Comparison of ENCODE assay signal across 22 cellular contexts in genomic region chr3:149593416-149594160, GRCh38.
A peak's percentile ranks its signal among the peaks of the same experiment; 100 is the strongest.
DNase-seq lines count a peak whose midpoint lies in the region; ATAC-seq and TF ChIP-seq lines count a peak whose summit lies in the region.
"Had no signal": no experiment of that assay in that cellular context is flagged by ENCODE, and none has a peak within 500 bp of the region (broad histone marks: within the 10 kb centered on the region; RNA-seq: fewer than 3 reads in every experiment).

No MANE protein-coding gene starts in this region.

- H3K36me3 ChIP-seq in SJCRH30 (no peaks in the 10 kb centered on the region), mesodermal cell (ENCODE audit: control insufficient read depth, insufficient read depth, low read length) (peaks cover 9% of the 10 kb centered on the region), skeletal muscle tissue (ENCODE audit: control insufficient read depth in 3 of 3, insufficient read depth in 3 of 3, low read length in 3 of 3) (no peaks in the 10 kb centered on the region), mesendoderm (ENCODE audit: control insufficient read depth, insufficient read depth, low read length) (no peaks in the 10 kb centered on the region), vagina (no peaks in the 10 kb centered on the region)

- 83% methylated on average over 1 of the region's 8 CpGs; no CpG with 5 or more reads in 1 of the 2 experiments for WGBS in mesodermal cell (ENCODE audit: insufficient coverage in 2 of 2), 2 experiments
- WGBS in mesendoderm (ENCODE audit: extremely low coverage, insufficient coverage, low lambda C conversion rate) = no CpG with 5 or more reads among the region's 8 CpGs

- intact Hi-C loops in vagina (cut with DNase I) = no loop called here

- DNase-seq in NCI-H1436 (lab: John Stamatoyannopoulos, UW) (peak; percentile 42), NCI-H1436 treated with DMSO at 0.1 percent for 48 hours (lab: John Stamatoyannopoulos, UW) (no peak), SJCRH30 (peak in 1 of 2 experiments; percentile 40), mesendoderm (no peak), vagina (ENCODE audit: extremely low spot score in 2 of 2) (no peak)
- DNase-seq: activated CD4-positive, alpha-beta T cell treated with anti-CD3 and anti-CD28 coated beads for 4 hours; activated naive CD4-positive, alpha-beta T cell treated with anti-CD3 and anti-CD28 coated beads, Interleukin-2, amount 50 U/mL, for 16 hours; activated T-cell treated with anti-CD3 and anti-CD28 coated beads, Interleukin-2, amount 50 U/mL, for 72 hours; effector memory CD8-positive, alpha-beta T cell; GF-D8; naive thymus-derived CD8-positive, alpha-beta T cell; NCI-H2029 treated with DMSO at 0.1 percent for 48 hours; small intestine; stimulated activated CD4-positive, alpha-beta T cell treated with anti-CD3 and anti-CD28 coated beads, Interleukin-2, amount 100 ng/mL, for 24 hours; T-helper 17 cell had no signal

- H3K9ac ChIP-seq in skeletal muscle tissue (ENCODE audit: low read depth in 1 of 3, low read length in 3 of 3) = peak overlapping the region in 2 of 3 donors; percentile 17 to 35
- H3K9ac ChIP-seq in mesendoderm (ENCODE audit: low read length) = no peak overlapping the region

- peaks cover 7% of the 10 kb centered on the region for H3K79me1 ChIP-seq in mesendoderm (ENCODE audit: low read length)

- no peak for TF ChIP-seq POLR2A in vagina (IDR thresholded peaks at IDR 0.05)

- H3K4me1 ChIP-seq in SJCRH30 = peaks cover 51% of the 10 kb centered on the region
- peaks cover 17% of the 10 kb centered on the region for H3K4me1 ChIP-seq in mesodermal cell (ENCODE audit: control insufficient read depth, insufficient read depth, low read length, poor library complexity, severe bottlenecking)
- peaks cover 26 to 41% (median 39%) of the 10 kb centered on the region in 3 donors for H3K4me1 ChIP-seq in skeletal muscle tissue (ENCODE audit: control insufficient read depth in 3 of 3, insufficient read depth in 3 of 3, low read length in 3 of 3)
- H3K4me1 ChIP-seq in mesendoderm (ENCODE audit: control insufficient read depth, low read depth, low read length) = peaks cover 5% of the 10 kb centered on the region
- peaks cover 29% of the 10 kb centered on the region for H3K4me1 ChIP-seq in vagina

- H3K4me3 ChIP-seq in SJCRH30 (peak overlapping the region; percentile 36), mesodermal cell (ENCODE audit: extremely low read depth, insufficient read depth, low read length, poor library complexity, severe bottlenecking) (no peak overlapping the region), skeletal muscle tissue (ENCODE audit: low read length in 3 of 3) (peak overlapping the region in 2 of 3 donors; percentile 47 to 48), mesendoderm (ENCODE audit: low read length) (no peak overlapping the region), vagina (no peak overlapping the region)
- H3K4me3 ChIP-seq: SK-N-MC had no signal

- no peak overlapping the region for H2AK5ac ChIP-seq in mesendoderm (ENCODE audit: low read length)

- H2BK120ac ChIP-seq in mesendoderm (ENCODE audit: low read depth, low read length) = no peak overlapping the region

- H4K8ac ChIP-seq in mesendoderm (ENCODE audit: low read depth, low read length) = no peak overlapping the region

- no peak overlapping the region for H4K5ac ChIP-seq in mesendoderm (ENCODE audit: low read length)

- no peaks in the 10 kb centered on the region for H3K9me3 ChIP-seq in SJCRH30 (replicated peaks)
- no peaks in the 10 kb centered on the region for H3K9me3 ChIP-seq in mesodermal cell (ENCODE audit: control insufficient read depth, low read length)
- H3K9me3 ChIP-seq in skeletal muscle tissue (ENCODE audit: control insufficient read depth in 3 of 3, low read length in 3 of 3) = no peaks in the 10 kb centered on the region
- no peaks in the 10 kb centered on the region for H3K9me3 ChIP-seq in vagina

- no peak overlapping the region for H3K23ac ChIP-seq in mesendoderm (ENCODE audit: low read length)

- no peak overlapping the region for H2BK15ac ChIP-seq in mesendoderm (replicated peaks; ENCODE audit: low read depth)

- H2BK5ac ChIP-seq in mesendoderm (ENCODE audit: low read length) = no peak overlapping the region

- H3K27me3 ChIP-seq in SJCRH30 (no peaks in the 10 kb centered on the region), skeletal muscle tissue (ENCODE audit: control insufficient read depth in 3 of 3, insufficient read depth in 3 of 3, low read length in 3 of 3) (no peaks in the 10 kb centered on the region), mesendoderm (ENCODE audit: insufficient read depth, low read length, poor library complexity) (no peaks in the 10 kb centered on the region), vagina (no peaks in the 10 kb centered on the region)

- H3K4me2 ChIP-seq in mesendoderm (ENCODE audit: low read length) = no peak overlapping the region

- H3K27ac ChIP-seq in SJCRH30 (peak overlapping the region; percentile 77), mesodermal cell (ENCODE audit: low read depth, low read length, severe bottlenecking) (peak overlapping the region; percentile 24), skeletal muscle tissue (ENCODE audit: low read depth, low read length) (peak overlapping the region; percentile 74), mesendoderm (ENCODE audit: low read depth, low read length) (no peak overlapping the region), vagina (no peak overlapping the region)
- H3K27ac ChIP-seq: 22Rv1, SK-N-MC had no signal

- H3K56ac ChIP-seq in mesendoderm (ENCODE audit: low read length) = no peak overlapping the region

- H3K79me2 ChIP-seq in mesendoderm (ENCODE audit: control insufficient read depth, insufficient read depth, low read length) = peaks cover 3% of the 10 kb centered on the region

- no peak for TF ChIP-seq CTCF in vagina (IDR thresholded peaks at IDR 0.05)

- H3K4ac ChIP-seq in mesendoderm (ENCODE audit: low read depth, low read length) = no peak overlapping the region

- no peak for ATAC-seq in HG02852 (IDR thresholded peaks at IDR 0.05; ENCODE audit: unreplicated experiment)
- ATAC-seq: activated T-cell treated with anti-CD3 and anti-CD28 coated beads, Interleukin-2, amount 50 U/mL, for 72 hours; effector memory CD8-positive, alpha-beta T cell; HCT116; naive thymus-derived CD8-positive, alpha-beta T cell; stimulated activated effector memory CD8-positive, alpha-beta T cell treated with anti-CD3 and anti-CD28 coated beads, Interleukin-12 subunit alpha, Interleukin-12 subunit beta, amount 100 ng/mL, for 72 hours; T-helper 17 cell had no signal

- no peak overlapping the region for H3K18ac ChIP-seq in mesendoderm (ENCODE audit: low read length)

Comparison
In these comparisons a context has a peak if more than half of its experiments do, and no peak if none do; other contexts are left out.
1. H3K27ac ChIP-seq: peak in SJCRH30 (single experiment), mesodermal cell (single experiment) and skeletal muscle tissue (single experiment); none in mesendoderm (single experiment) and vagina (single experiment).
2. H3K4me3 ChIP-seq: peak in SJCRH30 (single experiment) and skeletal muscle tissue (2 of 3); none in mesodermal cell (single experiment), mesendoderm (single experiment) and vagina (0 of 2).